In the genomic region with DNA sequence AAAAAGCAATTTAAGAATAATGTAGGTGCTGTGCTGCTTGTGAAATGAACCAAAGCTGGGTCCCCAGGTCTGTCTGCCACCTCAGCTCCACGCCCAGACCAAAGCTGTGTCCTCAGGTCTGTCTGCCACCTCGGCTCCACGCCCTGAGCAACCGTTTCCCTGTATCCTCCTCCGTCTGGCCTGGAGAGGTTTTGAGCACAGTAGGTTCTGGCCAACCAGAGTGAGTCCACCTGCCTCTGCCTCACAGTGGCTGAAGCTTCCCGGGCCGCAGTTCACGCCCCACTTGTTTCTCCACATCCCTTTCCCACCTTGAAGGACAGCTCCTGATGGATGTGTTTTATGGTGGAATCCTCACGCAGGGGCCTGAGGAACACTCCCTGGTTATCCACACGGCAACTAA, we compare ENCODE assay signal across 19 cellular contexts.
DNase-seq lines count a peak whose midpoint lies in the region; ATAC-seq and TF ChIP-seq lines count a peak whose summit lies in the region.
"Had no signal": no experiment of that assay in that cellular context is flagged by ENCODE, and none has a peak within 500 bp of the region (broad histone marks: within the 10 kb centered on the region; RNA-seq: fewer than 3 reads in every experiment).

No MANE protein-coding gene starts in this region.

- H3K27ac Mint-ChIP-seq in CD4-positive, alpha-beta memory T cell, result no peak overlapping the region
- H3K27ac Mint-ChIP-seq: CD8-positive, alpha-beta memory T cell had no signal

- no peak for TF ChIP-seq EP300 in transverse colon (IDR thresholded peaks at IDR 0.05; ENCODE audit: low read depth)

- H3K9me3 Mint-ChIP-seq in CD4-positive, alpha-beta memory T cell, result peaks cover 0 to 7% (median 4%) of the 10 kb centered on the region in 8 donors

- H3K4me1 Mint-ChIP-seq in CD4-positive, alpha-beta memory T cell, result peaks cover 0 to 3% (median 0%) of the 10 kb centered on the region in 4 donors
- H3K4me1 Mint-ChIP-seq: CD8-positive, alpha-beta memory T cell had no signal

- H3K36me3 ChIP-seq in osteoblast (ENCODE audit: insufficient read depth, low read length), result peaks cover 14% of the 10 kb centered on the region
- no peaks in the 10 kb centered on the region for H3K36me3 ChIP-seq in transverse colon
- no peaks in the 10 kb centered on the region for H3K36me3 ChIP-seq in CD4-positive, alpha-beta memory T cell (ENCODE audit: insufficient read depth, low read length)
- H3K36me3 ChIP-seq: BLaER1 treated with 17β-estradiol and CSF1 and Interleukin-3, amounts not matched to agents 10 nM and 100 nM had no signal

- H3K9me3 ChIP-seq in osteoblast (ENCODE audit: low read depth, low read length) (no peaks in the 10 kb centered on the region), transverse colon (no peaks in the 10 kb centered on the region)
- no peaks in the 10 kb centered on the region for H3K9me3 ChIP-seq in CD4-positive, alpha-beta memory T cell (ENCODE audit: control insufficient read depth in 1 of 2, low read length in 2 of 2)

- intact Hi-C loops in cardiac septum (cut with DNase I), result no loop called here
- intact Hi-C loops in Right ventricle myocardium superior (cut with DNase I), result no loop called here
- intact Hi-C loops in transverse colon (cut with DNase I; ENCODE audit: low total_unique reads), result no loop called here
- intact Hi-C loops in CD4-positive, alpha-beta memory T cell (cut with micrococcal nuclease), result no loop called here

- H3K27me3 ChIP-seq in osteoblast (ENCODE audit: insufficient read depth, low read length) (no peaks in the 10 kb centered on the region), transverse colon (no peaks in the 10 kb centered on the region)
- no peaks in the 10 kb centered on the region for H3K27me3 ChIP-seq in CD4-positive, alpha-beta memory T cell (ENCODE audit: insufficient read depth, low read length)

- H3K4me3 ChIP-seq in coronary artery (no peak overlapping the region), osteoblast (ENCODE audit: insufficient read depth, low read length) (no peak overlapping the region), transverse colon (no peak overlapping the region)
- H3K4me3 ChIP-seq in CD4-positive, alpha-beta memory T cell (ENCODE audit: low read length in 2 of 2), result no peak overlapping the region
- H3K4me3 ChIP-seq: BLaER1 treated with 17β-estradiol and CSF1 and Interleukin-3, amounts not matched to agents 10 nM and 100 nM; GM12878 had no signal

- peaks cover 5% of the 10 kb centered on the region for H3K4me1 ChIP-seq in osteoblast (ENCODE audit: insufficient read depth, low read length)
- no peaks in the 10 kb centered on the region for H3K4me1 ChIP-seq in transverse colon
- no peaks in the 10 kb centered on the region for H3K4me1 ChIP-seq in CD4-positive, alpha-beta memory T cell (ENCODE audit: insufficient read depth, low read length)

- H3K27ac ChIP-seq in coronary artery, result no peak overlapping the region
- no peak overlapping the region for H3K27ac ChIP-seq in osteoblast (ENCODE audit: low read depth, low read length)
- no peak overlapping the region for H3K27ac ChIP-seq in transverse colon
- no peak overlapping the region for H3K27ac ChIP-seq in CD4-positive, alpha-beta memory T cell (ENCODE audit: low read depth, low read length)
- H3K27ac ChIP-seq: BLaER1 treated with 17β-estradiol and CSF1 and Interleukin-3, amounts not matched to agents 10 nM and 100 nM had no signal

- DNase-seq in cardiac septum (ENCODE audit: low spot score) (peak; percentile 62), Right ventricle myocardium superior (no peak), coronary artery (ENCODE audit: low spot score) (peak; percentile 54), osteoblast (ENCODE audit: insufficient read length, low spot score, missing footprints) (peak; percentile 66), transverse colon (peak; percentile 4), epidermal melanocyte (ENCODE audit: insufficient read length, low spot score) (no peak), MV-4-11 (lab: John Stamatoyannopoulos, UW) (no peak)
- DNase-seq in CD4-positive, alpha-beta memory T cell, result no peak
- DNase-seq: CD8-positive, alpha-beta memory T cell; DMS53; EL; HCEC 1CT; KG1; NCI-H1694 treated with DMSO at 0.1 percent for 48 hours; NCI-H510A; NCI-H774; OCI-M1 had no signal

- no peak overlapping the region for H3K4me3 Mint-ChIP-seq in CD4-positive, alpha-beta memory T cell
- H3K4me3 Mint-ChIP-seq: CD8-positive, alpha-beta memory T cell had no signal

- 89 to 92% methylated on average over 2 to 10 of the region's 10 CpGs for WGBS in transverse colon (ENCODE audit: low coverage in 1 of 2), 2 donors

- TF ChIP-seq CTCF in coronary artery (IDR thresholded peaks at IDR 0.05), result no peak
- no peak for TF ChIP-seq CTCF in osteoblast (IDR thresholded peaks at IDR 0.05; ENCODE audit: extremely low read depth, low read depth, low read length)
- TF ChIP-seq CTCF in transverse colon (IDR thresholded peaks at IDR 0.05), result no peak

- CTCF ChIA-PET in CD4-positive, alpha-beta memory T cell (lab: Charles Lee; ENCODE audit: partially characterized antibody), result no interaction called here

- peaks cover 0 to 3% of the 10 kb centered on the region in 2 donors for H3K36me3 Mint-ChIP-seq in CD4-positive, alpha-beta memory T cell
- H3K36me3 Mint-ChIP-seq: CD8-positive, alpha-beta memory T cell had no signal

- H4K20me1 ChIP-seq in osteoblast (ENCODE audit: insufficient read depth, low read length), result peaks cover 71% of the 10 kb centered on the region

- in situ Hi-C loops in transverse colon (cut with MboI; ENCODE audit: low pct_ligation_motif_present in 1 of 4, low pct_unique_long_range_greater_than_20kb in 1 of 4, low sequenced_read_pairs in 3 of 4), result no loop called here

- no peak for TF ChIP-seq POLR2A in transverse colon (IDR thresholded peaks at IDR 0.05)

- peaks cover 97% of the 10 kb centered on the region for H3K79me2 ChIP-seq in osteoblast (ENCODE audit: insufficient read depth, low read length)

- POLR2A ChIA-PET in CD4-positive, alpha-beta memory T cell (lab: Charles Lee; ENCODE audit: partially characterized antibody), result no interaction called here

- H3K27me3 Mint-ChIP-seq in CD4-positive, alpha-beta memory T cell, result peaks cover 0 to 7% of the 10 kb centered on the region in 2 donors

- H3K4me2 ChIP-seq in osteoblast (ENCODE audit: insufficient read depth, low read length), result no peak overlapping the region
- H3K4me2 ChIP-seq: BLaER1 treated with 17β-estradiol and CSF1 and Interleukin-3, amounts not matched to agents 10 nM and 100 nM had no signal

- ATAC-seq in Right ventricle myocardium superior (ENCODE audit: poor library complexity), result no peak
- ATAC-seq: GM12878 had no signal

- H2AFZ ChIP-seq in osteoblast (ENCODE audit: low read length), result no peak overlapping the region

Comparison
In these comparisons a context has a peak if more than half of its experiments do, and no peak if none do; other contexts are left out.
1. DNase-seq: peak in cardiac septum (single experiment), coronary artery (single experiment), osteoblast (single experiment) and transverse colon (single experiment); none in Right ventricle myocardium superior (single experiment), epidermal melanocyte (single experiment), MV-4-11 (single experiment) and CD4-positive, alpha-beta memory T cell (0 of 5).